Comparison of ENCODE assay signal across 1 cellular context in the genomic region with DNA sequence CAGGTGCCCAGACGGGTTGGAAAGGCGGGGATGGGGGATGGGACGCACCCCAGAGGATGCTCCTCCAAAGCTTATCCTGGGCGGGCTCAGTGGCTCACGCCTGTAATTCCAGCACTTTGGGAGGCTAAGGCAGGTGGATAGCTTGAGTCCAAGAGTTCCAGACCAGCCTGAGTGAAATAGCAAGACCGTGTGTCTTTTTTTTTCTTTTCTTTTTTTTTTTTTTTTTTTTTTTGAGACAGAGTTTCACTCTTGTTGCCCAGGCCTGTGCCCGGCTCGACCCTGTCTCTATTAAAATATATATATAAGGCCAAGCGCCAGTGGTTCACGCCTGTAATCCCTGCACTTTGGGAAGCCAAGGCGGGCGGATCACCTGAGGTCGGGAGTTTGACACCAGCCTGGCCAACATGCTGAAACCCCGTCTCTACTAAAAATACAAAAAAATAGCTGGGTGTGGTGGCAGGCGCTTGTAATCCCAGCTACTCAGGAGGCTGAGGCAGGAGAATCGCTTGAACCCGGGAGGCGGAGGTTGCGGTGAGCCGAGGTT.
TF ChIP-seq lines count a peak whose summit lies in the region.

No MANE protein-coding gene starts in this region.

TF ChIP-seq in GM12878, 131 proteins besides CTCF, POLR2A, EP300 and RAD21:
- TF ChIP-seq IKZF2 (IDR thresholded peaks at IDR 0.05), result 0 out of 4 replicates have a peak, but pooled peaks of 1 of the 2 experiments have one; percentile 10
TF ChIP-seq in GM12878: peak in this region for 1; not testable (repeated sequence) for 130.
